10 cellular contexts compared by ENCODE assay signal in genomic region chr12:9667403-9667802, GRCh38. TPM values are rescaled to one million over a fixed set of nuclear protein-coding genes. Genes with fewer than 3 reads are reported as not detected.
DNase-seq lines count a peak whose midpoint lies in the region; ATAC-seq and TF ChIP-seq lines count a peak whose summit lies in the region.
"Had no signal": no experiment of that assay in that cellular context is flagged by ENCODE, and none has a peak within 500 bp of the region (broad histone marks: within the 10 kb centered on the region; RNA-seq: fewer than 3 reads in every experiment).

No MANE protein-coding gene starts in this region.

- H3K27ac Mint-ChIP-seq in memory B cell (peak overlapping the region; percentile 91), endodermal cell (no peak overlapping the region)

- peaks cover 20% of the 10 kb centered on the region for H3K36me3 ChIP-seq in endodermal cell (ENCODE audit: control insufficient read depth, insufficient read depth, low read length)

- H3K9ac ChIP-seq in endodermal cell (ENCODE audit: extremely low read depth, low read length, poor library complexity, severe bottlenecking) = no peak overlapping the region

- no peak overlapping the region for H3K4me3 ChIP-seq in endodermal cell (ENCODE audit: low read length)

- H3K9me3 ChIP-seq in endodermal cell (ENCODE audit: control insufficient read depth, low read length) = no peaks in the 10 kb centered on the region

- H3K4me3 Mint-ChIP-seq in memory B cell (peak overlapping the region; percentile 63), endodermal cell (no peak overlapping the region)

- H3K27me3 Mint-ChIP-seq in memory B cell = no peaks in the 10 kb centered on the region
- H3K27me3 Mint-ChIP-seq in endodermal cell (ENCODE audit: insufficient read depth) = no peaks in the 10 kb centered on the region

- H3K36me3 Mint-ChIP-seq in memory B cell (peaks cover 35% of the 10 kb centered on the region), endodermal cell (ENCODE audit: low read depth) (peaks cover 55% of the 10 kb centered on the region)

- peaks cover 2% of the 10 kb centered on the region for H3K9me3 Mint-ChIP-seq in memory B cell
- no peaks in the 10 kb centered on the region for H3K9me3 Mint-ChIP-seq in endodermal cell

- intact Hi-C loops in posterior cingulate gyrus (cut with DNase I) = no loop called here

- no CpG with 5 or more reads among the region's 2 CpGs for WGBS in endodermal cell (ENCODE audit: insufficient coverage in 1 of 2, insufficient read length in 1 of 2), 2 experiments

- ATAC-seq in GM18519 (IDR thresholded peaks at IDR 0.05; ENCODE audit: low FRiP score, unreplicated experiment) (peak; percentile 34), GM21447 (IDR thresholded peaks at IDR 0.05; ENCODE audit: unreplicated experiment) (peak; percentile 49), HG03460 (IDR thresholded peaks at IDR 0.05; ENCODE audit: unreplicated experiment) (peak; percentile 49), memory B cell (ENCODE audit: low read depth) (peak; percentile 64), HG03469 (IDR thresholded peaks at IDR 0.05; ENCODE audit: unreplicated experiment) (no peak)

- DNase-seq in memory B cell (ENCODE audit: low spot score in 2 of 2) = no peak
- DNase-seq in endodermal cell = no peak
- DNase-seq in glomerular visceral epithelial cell (ENCODE audit: extremely low spot score) = no peak
- DNase-seq in posterior cingulate gyrus = no peak
- DNase-seq: activated CD8-positive, alpha-beta memory T cell treated with anti-CD3 and anti-CD28 coated beads, Interleukin-2, amount 50 U/mL, for 4 hours; left cardiac atrium had no signal

- H3K4me1 Mint-ChIP-seq in memory B cell (peaks cover 48% of the 10 kb centered on the region), endodermal cell (no peaks in the 10 kb centered on the region)

- no peak for TF ChIP-seq CTCF in endodermal cell (conservative IDR thresholded peaks at IDR 0.05)

- no peaks in the 10 kb centered on the region for H3K27me3 ChIP-seq in endodermal cell (ENCODE audit: control insufficient read depth, insufficient read depth, low read length, poor library complexity, severe bottlenecking)

- no peak overlapping the region for H3K27ac ChIP-seq in endodermal cell (ENCODE audit: low read depth, low read length)

- no peaks in the 10 kb centered on the region for H3K4me1 ChIP-seq in endodermal cell (ENCODE audit: control insufficient read depth, insufficient read depth, low read length)

RNA-seq across cellular contexts. Expression of gene CLEC2D, which starts 2.1 kb away (rescaled TPM):
- 10 to 100 TPM; 19.3 to 21.5 TPM for total RNA-seq in endodermal cell
- polyA plus RNA-seq in endodermal cell (2013, experiment 1 of 2) = 4.9 TPM
- 5.4 TPM for polyA plus RNA-seq in endodermal cell (2013, experiment 2 of 2)

RNA-seq across cellular contexts. Expression of gene KLRB1, which starts 59.7 kb away (rescaled TPM):
- not detected for total RNA-seq in endodermal cell
- not detected for polyA plus RNA-seq in endodermal cell (2013, experiment 1 of 2)
- polyA plus RNA-seq in endodermal cell (2013, experiment 2 of 2) = not detected
